In the genomic region with DNA sequence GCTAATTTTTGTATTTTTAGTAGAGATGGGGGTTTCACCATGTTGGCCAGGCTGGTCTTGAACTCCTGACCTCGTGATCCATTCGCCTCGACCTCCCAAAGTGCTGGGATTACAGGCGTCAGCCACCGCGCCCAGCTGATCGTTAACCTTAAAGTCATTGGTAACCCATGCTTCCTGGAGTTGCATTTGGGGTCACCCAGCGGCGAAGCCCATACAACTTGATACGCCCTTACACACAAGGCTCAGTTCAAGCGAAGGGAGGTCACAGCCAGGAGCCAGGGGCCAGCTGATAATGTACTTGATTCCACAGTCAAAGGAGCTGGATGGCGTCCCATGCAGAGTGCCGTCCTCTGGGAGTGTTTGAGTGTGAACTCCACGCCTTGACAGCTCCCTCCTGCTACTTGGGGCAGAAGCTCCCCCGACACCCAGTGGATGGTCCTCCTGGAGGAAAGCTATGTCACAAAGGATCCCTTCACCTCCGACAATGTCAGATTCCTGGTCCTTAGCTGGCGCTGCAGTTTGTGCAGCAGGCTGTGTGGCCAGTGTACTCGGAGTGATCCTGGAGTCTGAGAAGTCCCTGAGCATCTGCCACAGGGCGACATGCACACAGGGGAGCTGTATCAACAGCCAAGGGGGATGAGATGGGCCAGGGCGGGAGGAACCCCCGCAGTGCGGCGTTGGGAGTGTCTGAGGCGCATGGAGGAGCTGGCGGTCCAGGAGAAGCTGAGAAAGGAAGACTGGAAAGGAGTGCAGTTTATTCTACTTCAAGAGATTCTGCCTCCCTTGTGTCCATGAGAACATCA, we compare ENCODE assay signal across 9 cellular contexts. TPM values are rescaled to one million over a fixed set of nuclear protein-coding genes. Genes with fewer than 3 reads are reported as not detected.
A peak's percentile ranks its signal among the peaks of the same experiment; 100 is the strongest.
DNase-seq lines count a peak whose midpoint lies in the region; ATAC-seq, FAIRE-seq and TF ChIP-seq lines count a peak whose summit lies in the region.
"Had no signal": no experiment of that assay in that cellular context is flagged by ENCODE, and none has a peak within 500 bp of the region (broad histone marks: within the 10 kb centered on the region; RNA-seq: fewer than 3 reads in every experiment).

No MANE protein-coding gene starts in this region.

- intact Hi-C loops in activated T-helper 2 cell treated with anti-CD3 and anti-CD28 coated beads, Interferon-gamma antibody, Interleukin-2, Interleukin-4, amounts not matched to agents 10 μg/mL and 5 μg/mL and 100 μg/mL, durations not matched to agents 14 hours and 24 hours and 36 hours (cut with micrococcal nuclease): loop anchor here (1.0 to 5.0 kb wide), 3 partner anchors 8 to 501 kb away; a partner anchor contains a TSS

- peaks cover 4% of the 10 kb centered on the region for H3K4me1 ChIP-seq in keratinocyte (ENCODE audit: control insufficient read depth, extremely low read depth, insufficient read depth, low read length)

- no peak for TF ChIP-seq CTCF in keratinocyte (optimal IDR thresholded peaks at IDR 0.05 in 1 of 3, IDR thresholded peaks at IDR 0.05 in 1 of 3, conservative IDR thresholded peaks at IDR 0.05 in 1 of 3; ENCODE audit: extremely low read depth in 1 of 3, insufficient read depth in 2 of 3, low read length in 3 of 3)

- no peak overlapping the region for H2AFZ ChIP-seq in keratinocyte (ENCODE audit: control insufficient read depth, low read length)

- peaks cover 15% of the 10 kb centered on the region for H3K36me3 Mint-ChIP-seq in activated T-helper 2 cell treated with anti-CD3 and anti-CD28 coated beads, Interferon-gamma antibody, Interleukin-2, Interleukin-4, amounts not matched to agents 10 μg/mL and 5 μg/mL and 100 μg/mL, durations not matched to agents 14 hours and 24 hours and 36 hours (ENCODE audit: low read depth)

- H4K20me1 ChIP-seq in keratinocyte (ENCODE audit: control insufficient read depth, extremely low read depth, insufficient read depth, low read length): no peaks in the 10 kb centered on the region

- no peaks in the 10 kb centered on the region for H3K9me1 ChIP-seq in keratinocyte (ENCODE audit: control insufficient read depth, extremely low read depth, insufficient read depth, low read length)

- DNase-seq in DMS53 (lab: John Stamatoyannopoulos, UW) (peak; percentile 38), DMS53 treated with DMSO at 0.1 percent for 48 hours (lab: John Stamatoyannopoulos, UW; ENCODE audit: unreplicated experiment) (no peak), keratinocyte (ENCODE audit: low read depth, low spot score) (no peak), T1000 (lab: John Stamatoyannopoulos, UW) (no peak), NCI-H2171 treated with DMSO at 0.1 percent for 48 hours (lab: John Stamatoyannopoulos, UW) (no peak)
- no peak for DNase-seq in activated T-helper 2 cell treated with anti-CD3 and anti-CD28 coated beads, Interferon-gamma antibody, Interleukin-2, Interleukin-4, amounts not matched to agents 10 μg/mL and 5 μg/mL and 100 μg/mL, durations not matched to agents 14 hours and 24 hours and 36 hours (ENCODE audit: low spot score)
- peak; percentile 17 for DNase-seq in stimulated activated naive CD8-positive, alpha-beta T cell treated with anti-CD3 and anti-CD28 coated beads, Interleukin-15, Interleukin-2, amounts not matched to agents 100 U/mL and 50 U/mL, for 24 hours

- peak overlapping the region; percentile 66 for H3K4me3 Mint-ChIP-seq in activated T-helper 2 cell treated with anti-CD3 and anti-CD28 coated beads, Interferon-gamma antibody, Interleukin-2, Interleukin-4, amounts not matched to agents 10 μg/mL and 5 μg/mL and 100 μg/mL, durations not matched to agents 14 hours and 24 hours and 36 hours (ENCODE audit: low read depth)

- H3K27ac ChIP-seq in keratinocyte (ENCODE audit: control insufficient read depth, insufficient read depth, low read length): no peak overlapping the region

- peaks cover 25% of the 10 kb centered on the region for H3K79me2 ChIP-seq in keratinocyte (ENCODE audit: control insufficient read depth, insufficient read depth, low read length)

- ATAC-seq in stimulated activated naive CD8-positive, alpha-beta T cell treated with anti-CD3 and anti-CD28 coated beads, Interleukin-15, Interleukin-2, amounts not matched to agents 100 U/mL and 50 U/mL, for 24 hours: no peak
- ATAC-seq in GM18517 (IDR thresholded peaks at IDR 0.05; ENCODE audit: unreplicated experiment): no peak

- FAIRE-seq in keratinocyte (lab: Jason Lieb, UNC): no peak
- FAIRE-seq: A204.1 had no signal

- no peaks in the 10 kb centered on the region for H3K9me3 ChIP-seq in keratinocyte (ENCODE audit: control insufficient read depth, low read depth, low read length)

- H3K27ac Mint-ChIP-seq in activated T-helper 2 cell treated with anti-CD3 and anti-CD28 coated beads, Interferon-gamma antibody, Interleukin-2, Interleukin-4, amounts not matched to agents 10 μg/mL and 5 μg/mL and 100 μg/mL, durations not matched to agents 14 hours and 24 hours and 36 hours: peak overlapping the region; percentile 73

- peaks cover 29% of the 10 kb centered on the region for H3K4me1 Mint-ChIP-seq in activated T-helper 2 cell treated with anti-CD3 and anti-CD28 coated beads, Interferon-gamma antibody, Interleukin-2, Interleukin-4, amounts not matched to agents 10 μg/mL and 5 μg/mL and 100 μg/mL, durations not matched to agents 14 hours and 24 hours and 36 hours (ENCODE audit: low read depth)

- H3K9ac ChIP-seq in keratinocyte (ENCODE audit: control insufficient read depth, extremely low read depth, insufficient read depth, low read length): no peak overlapping the region

- no peaks in the 10 kb centered on the region for H3K27me3 Mint-ChIP-seq in activated T-helper 2 cell treated with anti-CD3 and anti-CD28 coated beads, Interferon-gamma antibody, Interleukin-2, Interleukin-4, amounts not matched to agents 10 μg/mL and 5 μg/mL and 100 μg/mL, durations not matched to agents 14 hours and 24 hours and 36 hours (ENCODE audit: low read depth)

- peaks cover 0 to 4% of the 10 kb centered on the region in 2 experiments for H3K36me3 ChIP-seq in keratinocyte (ENCODE audit: control insufficient read depth in 2 of 2, extremely low read depth in 1 of 2, insufficient read depth in 2 of 2, low read length in 2 of 2)

- H3K4me2 ChIP-seq in keratinocyte (ENCODE audit: control insufficient read depth, extremely low read depth, insufficient read depth, low read depth, low read length): peak overlapping the region; percentile 74

- H3K9me3 Mint-ChIP-seq in activated T-helper 2 cell treated with anti-CD3 and anti-CD28 coated beads, Interferon-gamma antibody, Interleukin-2, Interleukin-4, amounts not matched to agents 10 μg/mL and 5 μg/mL and 100 μg/mL, durations not matched to agents 14 hours and 24 hours and 36 hours: no peaks in the 10 kb centered on the region

- H3K4me3 ChIP-seq in keratinocyte (ENCODE audit: control insufficient read depth in 2 of 3, extremely low read depth in 1 of 3, insufficient read depth in 2 of 3, low read depth in 1 of 3, low read length in 3 of 3): no peak overlapping the region

- H3K27me3 ChIP-seq in keratinocyte (ENCODE audit: control insufficient read depth, extremely low read depth, insufficient read depth, low read length): no peaks in the 10 kb centered on the region

- dilution Hi-C loops in keratinocyte (cut with MboI; ENCODE audit: extremely low pct_ligation_motif_present, low sequenced_read_pairs): no loop called here

RNA-seq across cellular contexts. Expression of a gene that starts 7.9 kb away (rescaled TPM):
- 12.0 and 12.3 TPM in 2 replicates for total RNA-seq in activated T-helper 2 cell treated with anti-CD3 and anti-CD28 coated beads, Interferon-gamma antibody, Interleukin-2, Interleukin-4, amounts not matched to agents 10 μg/mL and 5 μg/mL and 100 μg/mL, durations not matched to agents 14 hours and 24 hours and 36 hours
- polyA plus RNA-seq in keratinocyte: 3.1 to 15.2 TPM (median 10.6 TPM) in 3 replicates
- polyA plus RNA-seq in keratinocyte (2011; ENCODE audit: low read depth): 10.9 TPM
- 3.2 and 5.4 TPM in 2 replicates for polyA plus RNA-seq in keratinocyte (2011; cell fraction: cytosol; rRNA removed)
- 20.1 and 28.8 TPM in 2 replicates for polyA plus RNA-seq in keratinocyte (2011; cell fraction: nucleus; rRNA removed)
- polyA plus RNA-seq in keratinocyte (2012; ENCODE audit: low replicate concordance): 4.1 and 9.1 TPM in 2 replicates
- 6.8 to 13.3 TPM in 2 of 3 replicates, not detected in the other for polyA minus RNA-seq in keratinocyte
- not detected for polyA minus RNA-seq in keratinocyte (2011; cell fraction: cytosol; rRNA and poly(A)+ RNA removed)
- polyA minus RNA-seq in keratinocyte (2011; cell fraction: nucleus; rRNA and poly(A)+ RNA removed): 14.6 and 30.7 TPM in 2 replicates

RNA-seq across cellular contexts. Expression of a gene that starts 8.3 kb away (rescaled TPM):
- total RNA-seq in activated T-helper 2 cell treated with anti-CD3 and anti-CD28 coated beads, Interferon-gamma antibody, Interleukin-2, Interleukin-4, amounts not matched to agents 10 μg/mL and 5 μg/mL and 100 μg/mL, durations not matched to agents 14 hours and 24 hours and 36 hours: 1,030 and 1,063 TPM in 2 replicates
- polyA plus RNA-seq in keratinocyte: 1,786 to 2,341 TPM (median 2,021 TPM) in 3 replicates
- 2,541 TPM for polyA plus RNA-seq in keratinocyte (2011; ENCODE audit: low read depth)
- polyA plus RNA-seq in keratinocyte (2011; cell fraction: cytosol; rRNA removed): 2,266 and 2,285 TPM in 2 replicates
- 484 and 681 TPM in 2 replicates for polyA plus RNA-seq in keratinocyte (2011; cell fraction: nucleus; rRNA removed)
- polyA plus RNA-seq in keratinocyte (2012; ENCODE audit: low replicate concordance): 1,996 and 2,014 TPM in 2 replicates
- 38.4 to 450 TPM (median 274 TPM) in 3 replicates for polyA minus RNA-seq in keratinocyte
- 363 TPM for polyA minus RNA-seq in keratinocyte (2011; cell fraction: cytosol; rRNA and poly(A)+ RNA removed)
- polyA minus RNA-seq in keratinocyte (2011; cell fraction: nucleus; rRNA and poly(A)+ RNA removed): 71.5 and 116 TPM in 2 replicates

RNA-seq across cellular contexts. Expression of a gene that starts 44.9 kb away (rescaled TPM):
- 40.2 and 42.7 TPM in 2 replicates for total RNA-seq in activated T-helper 2 cell treated with anti-CD3 and anti-CD28 coated beads, Interferon-gamma antibody, Interleukin-2, Interleukin-4, amounts not matched to agents 10 μg/mL and 5 μg/mL and 100 μg/mL, durations not matched to agents 14 hours and 24 hours and 36 hours
- polyA plus RNA-seq in keratinocyte: 22.1 to 38.9 TPM (median 27.4 TPM) in 3 replicates
- 69.1 TPM for polyA plus RNA-seq in keratinocyte (2011; ENCODE audit: low read depth)
- polyA plus RNA-seq in keratinocyte (2011; cell fraction: cytosol; rRNA removed): 24.1 and 32.5 TPM in 2 replicates
- polyA plus RNA-seq in keratinocyte (2011; cell fraction: nucleus; rRNA removed): 25.9 and 37.3 TPM in 2 replicates
- 23.8 and 31.3 TPM in 2 replicates for polyA plus RNA-seq in keratinocyte (2012; ENCODE audit: low replicate concordance)
- polyA minus RNA-seq in keratinocyte: 13.2 to 33.4 TPM (median 29.2 TPM) in 3 replicates
- polyA minus RNA-seq in keratinocyte (2011; cell fraction: cytosol; rRNA and poly(A)+ RNA removed): 24.2 TPM
- polyA minus RNA-seq in keratinocyte (2011; cell fraction: nucleus; rRNA and poly(A)+ RNA removed): 15.2 and 28.7 TPM in 2 replicates

Comparison
In these comparisons a context has a peak if more than half of its experiments do, and no peak if none do; other contexts are left out.
1. DNase-seq: peak in DMS53 (single experiment) and stimulated activated naive CD8-positive, alpha-beta T cell treated with anti-CD3 and anti-CD28 coated beads, Interleukin-15, Interleukin-2, amounts not matched to agents 100 U/mL and 50 U/mL, for 24 hours (single experiment); none in DMS53 treated with DMSO at 0.1 percent for 48 hours (single experiment), activated T-helper 2 cell treated with anti-CD3 and anti-CD28 coated beads, Interferon-gamma antibody, Interleukin-2, Interleukin-4, amounts not matched to agents 10 μg/mL and 5 μg/mL and 100 μg/mL, durations not matched to agents 14 hours and 24 hours and 36 hours (single experiment), keratinocyte (single experiment), T1000 (single experiment) and NCI-H2171 treated with DMSO at 0.1 percent for 48 hours (single experiment).